Comparison of ENCODE assay signal across 8 cellular contexts in the genomic region with DNA sequence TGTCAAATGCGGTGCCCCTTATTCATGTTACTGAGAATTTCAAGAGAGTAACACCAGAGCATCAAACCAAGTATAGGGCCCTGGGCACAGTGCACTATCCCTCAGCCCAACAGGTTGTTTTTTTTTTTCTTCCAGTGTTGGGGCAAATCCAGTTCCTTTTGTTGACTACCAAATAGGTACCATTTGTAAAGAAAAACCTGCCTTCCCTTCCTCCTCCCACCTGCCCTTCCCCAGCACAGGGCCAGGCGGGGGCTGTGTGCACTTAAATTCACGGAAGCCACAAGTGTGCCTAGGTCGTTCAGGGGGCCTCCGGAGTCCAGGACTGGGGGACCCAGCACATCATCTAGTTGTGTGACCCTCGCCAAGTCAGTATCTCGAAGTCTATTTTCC. TPM values are rescaled to one million over a fixed set of nuclear protein-coding genes. Genes with fewer than 3 reads are reported as not detected.
DNase-seq lines count a peak whose midpoint lies in the region; ATAC-seq, FAIRE-seq and TF ChIP-seq lines count a peak whose summit lies in the region.

No MANE protein-coding gene starts in this region.

- no peaks in the 10 kb centered on the region for H3K9me3 Mint-ChIP-seq in endodermal cell

- peaks cover 10% of the 10 kb centered on the region for H3K4me1 Mint-ChIP-seq in endodermal cell

- H3K27me3 ChIP-seq in NT2/D1 (ENCODE audit: insufficient read depth, insufficient read length) (no peaks in the 10 kb centered on the region), endodermal cell (ENCODE audit: control insufficient read depth, insufficient read depth, low read length, poor library complexity, severe bottlenecking) (no peaks in the 10 kb centered on the region), pancreas (no peaks in the 10 kb centered on the region)

- peak overlapping the region; percentile 82 for H3K9ac ChIP-seq in NT2/D1 (ENCODE audit: insufficient read length, low read depth)
- H3K9ac ChIP-seq in endodermal cell (ENCODE audit: extremely low read depth, low read length, poor library complexity, severe bottlenecking), result peak overlapping the region; percentile 41

- H3K4me1 ChIP-seq in NT2/D1 (ENCODE audit: insufficient read depth, insufficient read length), result peaks cover 3% of the 10 kb centered on the region
- H3K4me1 ChIP-seq in endodermal cell (ENCODE audit: control insufficient read depth, insufficient read depth, low read length), result peaks cover 4% of the 10 kb centered on the region
- H3K4me1 ChIP-seq in pancreas, result peaks cover 0 to 5% (median 0%) of the 10 kb centered on the region in 3 donors

- H3K9me3 ChIP-seq in NT2/D1 (ENCODE audit: insufficient read depth, low read length), result no peaks in the 10 kb centered on the region
- H3K9me3 ChIP-seq in endodermal cell (ENCODE audit: control insufficient read depth, low read length), result no peaks in the 10 kb centered on the region
- no peaks in the 10 kb centered on the region for H3K9me3 ChIP-seq in pancreas

- ATAC-seq in GM19395 (IDR thresholded peaks at IDR 0.05; ENCODE audit: unreplicated experiment), result peak; percentile 19
- peak in 3 of 4 donors; percentile 4 to 9 (median 5) for ATAC-seq in pancreas
- no peak for ATAC-seq in esophagus mucosa

- intact Hi-C loops in pancreas (cut with DNase I), result no loop called here

- H3K4me3 Mint-ChIP-seq in endodermal cell, result peak overlapping the region; percentile 76

- H3K4me3 ChIP-seq in NT2/D1 (ENCODE audit: insufficient read length, low read depth), result peak overlapping the region; percentile 72
- peak overlapping the region; percentile 78 for H3K4me3 ChIP-seq in endodermal cell (ENCODE audit: low read length)
- H3K4me3 ChIP-seq in pancreas, result peak overlapping the region; percentile 79 to 87 (median 82)

- no peak for FAIRE-seq in pancreas (lab: Jason Lieb, UNC)
- no peak for FAIRE-seq in H54 (lab: Jason Lieb, UNC)

- no peaks in the 10 kb centered on the region for H3K27me3 Mint-ChIP-seq in endodermal cell (ENCODE audit: insufficient read depth)

- H3K36me3 Mint-ChIP-seq in endodermal cell (ENCODE audit: low read depth), result peaks cover 33% of the 10 kb centered on the region

- DNase-seq in NT2/D1 (ENCODE audit: low read depth, low spot score) (no peak), endodermal cell (no peak), pancreas (no peak), H54 (ENCODE audit: insufficient read length, low spot score) (no peak), AG20443 (ENCODE audit: low spot score) (no peak)
- DNase-seq in central memory CD4-positive, alpha-beta T cell, result no peak

- TF ChIP-seq CTCF in endodermal cell (conservative IDR thresholded peaks at IDR 0.05) (no peak), pancreas (IDR thresholded peaks at IDR 0.05) (no peak)

- H3K27ac Mint-ChIP-seq in endodermal cell, result peak overlapping the region; percentile 23

- H3K27ac ChIP-seq in endodermal cell (ENCODE audit: low read depth, low read length) (no peak overlapping the region), pancreas (peak overlapping the region; percentile 76 to 86 (median 82))

- TF ChIP-seq POLR2A in H54 (IDR thresholded peaks at IDR 0.05; ENCODE audit: low read depth, low read length), result no peak

- WGBS in endodermal cell (ENCODE audit: insufficient coverage in 1 of 2, insufficient read length in 1 of 2), 2 experiments, result 83 to 87% methylated on average over 7 of the region's 7 CpGs
- 63 to 69% methylated on average over 7 of the region's 7 CpGs for WGBS in pancreas, 2 donors

- peaks cover 52% of the 10 kb centered on the region for H3K36me3 ChIP-seq in NT2/D1 (ENCODE audit: insufficient read depth, insufficient read length, low read length)
- peaks cover 33% of the 10 kb centered on the region for H3K36me3 ChIP-seq in endodermal cell (ENCODE audit: control insufficient read depth, insufficient read depth, low read length)
- peaks cover 0 to 8% (median 5%) of the 10 kb centered on the region in 3 donors for H3K36me3 ChIP-seq in pancreas

RNA-seq across cellular contexts. Expression of a gene that starts 0.6 kb away (rescaled TPM):
- 10 to 100 TPM; 18.3 to 23.2 TPM for total RNA-seq in endodermal cell
- 15.2 TPM for polyA plus RNA-seq in endodermal cell (2013, experiment 1 of 2)
- 13.0 TPM for polyA plus RNA-seq in endodermal cell (2013, experiment 2 of 2)
- total RNA-seq in pancreas, result 10 to 100 TPM; 16.1 to 28.4 (median 21.7) TPM
- 10 to 100 TPM; 56.8 to 58.6 TPM for polyA plus RNA-seq in pancreas
- 18.3 TPM for total RNA-seq in esophagus mucosa

RNA-seq across cellular contexts. Expression of a gene that starts 12.5 kb away (rescaled TPM):
- 100 to 1,000 TPM; 153 to 173 TPM for total RNA-seq in endodermal cell
- polyA plus RNA-seq in endodermal cell (2013, experiment 1 of 2), result 242 TPM
- polyA plus RNA-seq in endodermal cell (2013, experiment 2 of 2), result 229 TPM
- total RNA-seq in pancreas, result 10 to 100 TPM; 27.1 to 59.3 (median 42.4) TPM
- polyA plus RNA-seq in pancreas, result 10 to 100 TPM; 39.3 to 87.4 TPM
- total RNA-seq in esophagus mucosa, result 72.1 TPM

RNA-seq across cellular contexts. Expression of a gene that starts 41.3 kb away (rescaled TPM):
- total RNA-seq in endodermal cell (10 to 100 TPM in 1 of 2 donors, 1 to 10 TPM in 1; 9.1 to 11.9 TPM), pancreas (1 to 10 TPM; 1.4 to 4.1 (median 2.2) TPM), esophagus mucosa (3.7 TPM)
- polyA plus RNA-seq in endodermal cell (2013, experiment 1 of 2), result 6.1 TPM
- polyA plus RNA-seq in endodermal cell (2013, experiment 2 of 2), result 4.6 TPM
- polyA plus RNA-seq in pancreas, result 1 to 10 TPM; 2.3 to 6.0 TPM
